12 cellular contexts compared by ENCODE assay signal in the genomic region with DNA sequence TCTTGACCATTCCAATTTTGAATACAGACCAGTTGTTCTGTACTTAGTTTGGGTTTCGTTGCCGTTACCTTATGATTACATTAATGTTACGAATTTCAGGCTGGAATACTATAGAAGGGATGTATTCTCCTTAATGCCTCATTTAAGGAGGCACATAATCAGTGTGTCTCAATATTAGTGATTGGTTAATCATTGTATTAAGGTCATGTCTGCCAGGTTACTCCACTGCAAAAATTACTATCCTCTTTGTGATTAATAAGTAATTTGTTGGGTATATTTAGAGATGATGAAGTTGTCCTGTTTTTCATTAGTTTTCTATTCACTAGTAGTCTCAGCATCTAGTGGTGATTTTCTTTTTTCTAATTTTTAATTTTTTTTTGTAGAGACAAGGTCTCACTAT.
A peak's percentile ranks its signal among the peaks of the same experiment; 100 is the strongest.
DNase-seq lines count a peak whose midpoint lies in the region; ATAC-seq, FAIRE-seq and TF ChIP-seq lines count a peak whose summit lies in the region.
"Had no signal": no experiment of that assay in that cellular context is flagged by ENCODE, and none has a peak within 500 bp of the region (broad histone marks: within the 10 kb centered on the region; RNA-seq: fewer than 3 reads in every experiment).

No MANE protein-coding gene starts in this region.

- ATAC-seq in CD4-positive, CD25-positive, alpha-beta regulatory T cell (ENCODE audit: low read depth in 2 of 2), result no peak
- ATAC-seq in naive B cell (ENCODE audit: low read depth in 2 of 2) (no peak), body of pancreas (no peak), heart left ventricle (no peak)

- H3K4me1 Mint-ChIP-seq in CD4-positive, CD25-positive, alpha-beta regulatory T cell, result peaks cover 20 to 49% (median 33%) of the 10 kb centered on the region in 4 donors
- H3K4me1 Mint-ChIP-seq in activated T-helper 1 cell treated with anti-CD3 and anti-CD28 coated beads, Interleukin-12 subunit alpha, Interleukin-12 subunit beta, Interleukin-2, Interleukin-4 antibody, amounts not matched to agents 30 ng/mL and 10 ng/mL and 1 ng/mL, durations not matched to agents 14 hours and 24 hours and 36 hours (ENCODE audit: low read depth), result peaks cover 15% of the 10 kb centered on the region
- peaks cover 24 to 46% (median 29%) of the 10 kb centered on the region in 3 donors for H3K4me1 Mint-ChIP-seq in naive B cell

- FAIRE-seq in GM18507 (lab: Jason Lieb, UNC), result peak; percentile 33

- peaks cover 24% of the 10 kb centered on the region for H3K36me3 Mint-ChIP-seq in CD4-positive, CD25-positive, alpha-beta regulatory T cell
- peaks cover 11% of the 10 kb centered on the region for H3K36me3 Mint-ChIP-seq in activated T-helper 1 cell treated with anti-CD3 and anti-CD28 coated beads, Interleukin-12 subunit alpha, Interleukin-12 subunit beta, Interleukin-2, Interleukin-4 antibody, amounts not matched to agents 30 ng/mL and 10 ng/mL and 1 ng/mL, durations not matched to agents 14 hours and 24 hours and 36 hours (ENCODE audit: low read depth)
- H3K36me3 Mint-ChIP-seq in naive B cell, result peaks cover 4 to 7% of the 10 kb centered on the region in 2 donors

- peaks cover 0 to 1% (median 0%) of the 10 kb centered on the region in 7 donors for H3K9me3 Mint-ChIP-seq in CD4-positive, CD25-positive, alpha-beta regulatory T cell
- H3K9me3 Mint-ChIP-seq in activated T-helper 1 cell treated with anti-CD3 and anti-CD28 coated beads, Interleukin-12 subunit alpha, Interleukin-12 subunit beta, Interleukin-2, Interleukin-4 antibody, amounts not matched to agents 30 ng/mL and 10 ng/mL and 1 ng/mL, durations not matched to agents 14 hours and 24 hours and 36 hours, result no peaks in the 10 kb centered on the region
- H3K9me3 Mint-ChIP-seq in naive B cell, result peaks cover 0 to 2% (median 0%) of the 10 kb centered on the region in 7 donors
- H3K9me3 Mint-ChIP-seq: endodermal cell had no signal

- no peaks in the 10 kb centered on the region for H3K27me3 ChIP-seq in CD4-positive, CD25-positive, alpha-beta regulatory T cell (ENCODE audit: control insufficient read depth, insufficient read depth, low read length)
- no peaks in the 10 kb centered on the region for H3K27me3 ChIP-seq in body of pancreas
- no peaks in the 10 kb centered on the region for H3K27me3 ChIP-seq in heart left ventricle

- no peak for TF ChIP-seq POLR2A in body of pancreas (IDR thresholded peaks at IDR 0.05)
- no peak for TF ChIP-seq POLR2A in heart left ventricle (IDR thresholded peaks at IDR 0.05)

- 90 to 94% methylated on average over 3 of the region's 3 CpGs for WGBS in body of pancreas, 2 donors
- WGBS in heart left ventricle, 4 donors, result 97 to 99% (median 97%) methylated on average over 3 of the region's 3 CpGs

- TF ChIP-seq CTCF in body of pancreas (IDR thresholded peaks at IDR 0.05), result no peak
- no peak for TF ChIP-seq CTCF in heart left ventricle (IDR thresholded peaks at IDR 0.05)

- peak overlapping the region; percentile 97 for H3K27ac ChIP-seq in CD4-positive, CD25-positive, alpha-beta regulatory T cell (ENCODE audit: insufficient read depth, low read length, poor library complexity, severe bottlenecking)
- peak overlapping the region in 1 of 4 donors; percentile 69 for H3K27ac ChIP-seq in body of pancreas
- H3K27ac ChIP-seq in heart left ventricle, result peak overlapping the region in 1 of 12 donors; percentile 66
- H3K27ac ChIP-seq: left ventricle myocardium inferior had no signal

- H3K36me3 ChIP-seq in CD4-positive, CD25-positive, alpha-beta regulatory T cell (ENCODE audit: control insufficient read depth, insufficient read depth, low read length), result no peaks in the 10 kb centered on the region
- H3K36me3 ChIP-seq in body of pancreas (replicated peaks in 1 of 2; ENCODE audit: insufficient read depth in 1 of 2, low read depth in 2 of 2), result no peaks in the 10 kb centered on the region
- peaks cover 0 to 19% (median 0%) of the 10 kb centered on the region in 9 donors for H3K36me3 ChIP-seq in heart left ventricle

- peak overlapping the region in 3 of 4 donors; percentile 27 to 83 (median 81) for H3K4me3 Mint-ChIP-seq in CD4-positive, CD25-positive, alpha-beta regulatory T cell
- H3K4me3 Mint-ChIP-seq in activated T-helper 1 cell treated with anti-CD3 and anti-CD28 coated beads, Interleukin-12 subunit alpha, Interleukin-12 subunit beta, Interleukin-2, Interleukin-4 antibody, amounts not matched to agents 30 ng/mL and 10 ng/mL and 1 ng/mL, durations not matched to agents 14 hours and 24 hours and 36 hours, result no peak overlapping the region
- peak overlapping the region in 6 of 8 donors; percentile 20 to 68 (median 44) for H3K4me3 Mint-ChIP-seq in naive B cell
- H3K4me3 Mint-ChIP-seq: endodermal cell had no signal

- peak overlapping the region; percentile 93 to 99 (median 97) for H3K27ac Mint-ChIP-seq in CD4-positive, CD25-positive, alpha-beta regulatory T cell
- H3K27ac Mint-ChIP-seq in activated T-helper 1 cell treated with anti-CD3 and anti-CD28 coated beads, Interleukin-12 subunit alpha, Interleukin-12 subunit beta, Interleukin-2, Interleukin-4 antibody, amounts not matched to agents 30 ng/mL and 10 ng/mL and 1 ng/mL, durations not matched to agents 14 hours and 24 hours and 36 hours, result peak overlapping the region; percentile 91
- H3K27ac Mint-ChIP-seq in naive B cell, result peak overlapping the region; percentile 93 to 99 (median 96)

- intact Hi-C loops in activated T-helper 1 cell treated with anti-CD3 and anti-CD28 coated beads, Interleukin-12 subunit alpha, Interleukin-12 subunit beta, Interleukin-2, Interleukin-4 antibody, amounts not matched to agents 30 ng/mL and 10 ng/mL and 1 ng/mL, durations not matched to agents 14 hours and 24 hours and 36 hours (cut with micrococcal nuclease), result loop anchor here (5.0 kb wide), 1 partner anchor 114 kb away; a partner anchor contains a TSS
- intact Hi-C loops in body of pancreas (cut with DNase I) (no loop called here), heart left ventricle (cut with DNase I) (loop anchor here in 1 of 10 donors (5.0 kb wide), 1 partner anchor 64 kb away; a partner anchor contains a TSS)

- peaks cover 4% of the 10 kb centered on the region for H3K27me3 Mint-ChIP-seq in CD4-positive, CD25-positive, alpha-beta regulatory T cell
- no peaks in the 10 kb centered on the region for H3K27me3 Mint-ChIP-seq in activated T-helper 1 cell treated with anti-CD3 and anti-CD28 coated beads, Interleukin-12 subunit alpha, Interleukin-12 subunit beta, Interleukin-2, Interleukin-4 antibody, amounts not matched to agents 30 ng/mL and 10 ng/mL and 1 ng/mL, durations not matched to agents 14 hours and 24 hours and 36 hours (ENCODE audit: insufficient read depth)
- H3K27me3 Mint-ChIP-seq in naive B cell, result no peaks in the 10 kb centered on the region

- no peak for DNase-seq in CD4-positive, CD25-positive, alpha-beta regulatory T cell
- DNase-seq in GM18507 (ENCODE audit: extremely low spot score, insufficient read length, low read depth) (no peak), naive B cell (no peak), NOMO-1 treated with dmso at 0.1 percent for 144 hours (lab: John Stamatoyannopoulos, UW; ENCODE audit: unreplicated experiment) (no peak), 8988T (no peak), body of pancreas (no peak), heart left ventricle (no peak)
- no peak for DNase-seq in activated T-helper 1 cell treated with anti-CD3 and anti-CD28 coated beads, Interleukin-12 subunit alpha, Interleukin-12 subunit beta, Interleukin-2, Interleukin-4 antibody, amounts not matched to agents 30 ng/mL and 10 ng/mL and 1 ng/mL, durations not matched to agents 14 hours and 24 hours and 36 hours (ENCODE audit: low spot score)
- DNase-seq: DMS153, endodermal cell, left ventricle myocardium inferior, NCI-H1092 had no signal

- no peaks in the 10 kb centered on the region for H3K9me3 ChIP-seq in CD4-positive, CD25-positive, alpha-beta regulatory T cell (ENCODE audit: control insufficient read depth in 2 of 2, low read length in 2 of 2)
- H3K9me3 ChIP-seq in body of pancreas (no peaks in the 10 kb centered on the region), heart left ventricle (peaks cover 0 to 4% (median 0%) of the 10 kb centered on the region in 12 donors)
- H3K9me3 ChIP-seq: left ventricle myocardium inferior had no signal

- no peak overlapping the region for H3K4me3 ChIP-seq in CD4-positive, CD25-positive, alpha-beta regulatory T cell (ENCODE audit: low read depth, low read length)
- H3K4me3 ChIP-seq in body of pancreas (no peak overlapping the region), heart left ventricle (no peak overlapping the region)
- H3K4me3 ChIP-seq: left ventricle myocardium inferior had no signal

- peaks cover 21% of the 10 kb centered on the region for H3K4me1 ChIP-seq in CD4-positive, CD25-positive, alpha-beta regulatory T cell (ENCODE audit: control insufficient read depth, insufficient read depth, low read length, poor library complexity, severe bottlenecking)
- peaks cover 24% of the 10 kb centered on the region for H3K4me1 ChIP-seq in body of pancreas
- H3K4me1 ChIP-seq in heart left ventricle, result peaks cover 0 to 29% (median 12%) of the 10 kb centered on the region in 12 donors
